8 cellular contexts compared by ENCODE assay signal in the genomic region with DNA sequence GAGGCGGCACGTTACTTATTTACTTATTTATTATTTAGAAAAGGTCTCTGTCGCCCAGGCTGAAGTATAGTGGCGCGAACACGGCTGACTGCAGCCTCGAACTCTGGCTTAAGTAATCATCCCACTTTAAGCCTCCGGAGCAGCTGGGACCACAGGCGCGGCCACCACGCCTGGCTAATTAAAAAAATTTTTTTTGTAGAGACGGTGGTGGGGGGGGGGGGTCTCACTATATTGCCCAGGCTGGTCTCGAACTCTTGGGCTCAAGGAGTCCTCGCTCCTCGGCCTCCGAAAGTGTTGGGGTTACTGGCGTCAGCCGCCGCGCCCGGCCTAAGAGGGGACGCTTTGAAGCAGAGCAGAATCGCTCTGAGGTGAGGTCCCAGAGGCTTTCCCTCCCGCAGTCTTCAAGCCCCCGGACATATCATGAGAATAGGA. TPM values are rescaled to one million over a fixed set of nuclear protein-coding genes. Genes with fewer than 3 reads are reported as not detected.
DNase-seq lines count a peak whose midpoint lies in the region; ATAC-seq, FAIRE-seq and TF ChIP-seq lines count a peak whose summit lies in the region.

No MANE protein-coding gene starts in this region.

- H3K27ac ChIP-seq in astrocyte (ENCODE audit: low read depth, low read length), result no peak overlapping the region
- peak overlapping the region; percentile 97 for H3K27ac ChIP-seq in lower lobe of right lung
- H3K27ac ChIP-seq in upper lobe of right lung, result peak overlapping the region; percentile 97

- H3K4me1 ChIP-seq in astrocyte (ENCODE audit: insufficient read depth, low read length), result peaks cover 11% of the 10 kb centered on the region
- H3K4me1 ChIP-seq in lower lobe of right lung, result peaks cover 50% of the 10 kb centered on the region
- H3K4me1 ChIP-seq in upper lobe of right lung, result peaks cover 47% of the 10 kb centered on the region

- no peak for TF ChIP-seq CTCF in astrocyte (IDR thresholded peaks at IDR 0.05; ENCODE audit: insufficient read depth, low read depth, low read length)
- no peak for TF ChIP-seq CTCF in lower lobe of right lung (IDR thresholded peaks at IDR 0.05)
- TF ChIP-seq CTCF in upper lobe of right lung (IDR thresholded peaks at IDR 0.05), result no peak

- H3K4me3 ChIP-seq in astrocyte (ENCODE audit: insufficient read depth, low read depth, low read length) (peak overlapping the region; percentile 72), lower lobe of right lung (peak overlapping the region; percentile 88), upper lobe of right lung (peak overlapping the region; percentile 81)

- H3K36me3 ChIP-seq in astrocyte (ENCODE audit: insufficient read depth, low read length) (no peaks in the 10 kb centered on the region), lower lobe of right lung (peaks cover 4% of the 10 kb centered on the region), upper lobe of right lung (peaks cover 4% of the 10 kb centered on the region)

- H3K27me3 Mint-ChIP-seq in activated naive CD4-positive, alpha-beta T cell treated with anti-CD3 and anti-CD28 coated beads for 36 hours (ENCODE audit: low read depth), result no peaks in the 10 kb centered on the region
- H3K27me3 Mint-ChIP-seq in astrocyte (ENCODE audit: low read depth, unreplicated experiment), result peaks cover 15% of the 10 kb centered on the region

- peaks cover 7% of the 10 kb centered on the region for H3K79me2 ChIP-seq in astrocyte (ENCODE audit: insufficient read depth, low read length)

- no peak for FAIRE-seq in astrocyte (lab: Jason Lieb, UNC)

- H3K27ac Mint-ChIP-seq in activated naive CD4-positive, alpha-beta T cell treated with anti-CD3 and anti-CD28 coated beads for 36 hours, result no peak overlapping the region
- H3K27ac Mint-ChIP-seq in astrocyte (ENCODE audit: unreplicated experiment), result no peak overlapping the region

- peaks cover 7% of the 10 kb centered on the region for H4K20me1 ChIP-seq in astrocyte (ENCODE audit: insufficient read depth, low read length)

- peak overlapping the region; percentile 98 for H3K9ac ChIP-seq in astrocyte (ENCODE audit: low read length)

- H3K4me1 Mint-ChIP-seq in activated naive CD4-positive, alpha-beta T cell treated with anti-CD3 and anti-CD28 coated beads for 36 hours (ENCODE audit: low read depth), result peaks cover 27% of the 10 kb centered on the region
- H3K4me1 Mint-ChIP-seq in astrocyte (ENCODE audit: low read depth, unreplicated experiment), result peaks cover 25% of the 10 kb centered on the region

- CTCF ChIA-PET in activated naive CD4-positive, alpha-beta T cell treated with anti-CD3 and anti-CD28 coated beads for 36 hours (lab: Charles Lee), result no interaction called here

- peaks cover 2% of the 10 kb centered on the region for H3K36me3 Mint-ChIP-seq in activated naive CD4-positive, alpha-beta T cell treated with anti-CD3 and anti-CD28 coated beads for 36 hours (ENCODE audit: low read depth)
- peaks cover under 1% of the 10 kb centered on the region for H3K36me3 Mint-ChIP-seq in astrocyte (ENCODE audit: low read depth, unreplicated experiment)

- DNase-seq in activated naive CD4-positive, alpha-beta T cell treated with anti-CD3 and anti-CD28 coated beads for 36 hours, result peak; percentile 19
- no peak for DNase-seq in activated naive CD4-positive, alpha-beta T cell treated with Interleukin-2 at 50 U/mL for 16 hours
- DNase-seq in astrocyte (ENCODE audit: low read depth) (no peak), lower lobe of right lung (peak; percentile 54), upper lobe of right lung (peak; percentile 66), NCI-H526 (lab: John Stamatoyannopoulos, UW) (no peak)

- intact Hi-C loops in activated naive CD4-positive, alpha-beta T cell treated with anti-CD3 and anti-CD28 coated beads for 36 hours (cut with micrococcal nuclease), result loop anchor here (1.0 to 10.0 kb wide), 3 partner anchors 84 to 500 kb away; partner anchors contain the start of genes LCOR, MMS19 and UBTD1
- intact Hi-C loops in lower lobe of right lung (cut with DNase I), result no loop called here
- intact Hi-C loops in upper lobe of right lung (cut with DNase I), result no loop called here

- ATAC-seq in lower lobe of right lung (no peak), upper lobe of right lung (no peak), HG03565 (IDR thresholded peaks at IDR 0.05; ENCODE audit: unreplicated experiment) (no peak), HG03045 (IDR thresholded peaks at IDR 0.05; ENCODE audit: unreplicated experiment) (no peak)

- peak overlapping the region; percentile 51 for H2AFZ ChIP-seq in astrocyte (ENCODE audit: low read depth, low read length)

- no peaks in the 10 kb centered on the region for H3K9me3 Mint-ChIP-seq in activated naive CD4-positive, alpha-beta T cell treated with anti-CD3 and anti-CD28 coated beads for 36 hours
- H3K9me3 Mint-ChIP-seq in astrocyte (ENCODE audit: unreplicated experiment), result no peaks in the 10 kb centered on the region

- H3K9me3 ChIP-seq in astrocyte (ENCODE audit: insufficient read depth, low read depth, low read length) (no peaks in the 10 kb centered on the region), lower lobe of right lung (no peaks in the 10 kb centered on the region), upper lobe of right lung (no peaks in the 10 kb centered on the region)

- H3K4me3 Mint-ChIP-seq in activated naive CD4-positive, alpha-beta T cell treated with anti-CD3 and anti-CD28 coated beads for 36 hours, result peak overlapping the region; percentile 75
- H3K4me3 Mint-ChIP-seq in astrocyte (ENCODE audit: unreplicated experiment), result peak overlapping the region; percentile 54

- H3K4me2 ChIP-seq in astrocyte (ENCODE audit: low read length), result peak overlapping the region; percentile 84

- H3K27me3 ChIP-seq in astrocyte (ENCODE audit: insufficient read depth, low read length), result peaks cover 29% of the 10 kb centered on the region
- no peaks in the 10 kb centered on the region for H3K27me3 ChIP-seq in lower lobe of right lung (ENCODE audit: low read depth)
- H3K27me3 ChIP-seq in upper lobe of right lung, result no peaks in the 10 kb centered on the region

RNA-seq across cellular contexts. Expression of gene FRAT2, which starts 0.7 kb away (rescaled TPM):
- total RNA-seq in activated naive CD4-positive, alpha-beta T cell treated with anti-CD3 and anti-CD28 coated beads for 36 hours, result 1 to 10 TPM; 5.1 to 5.6 TPM
- total RNA-seq in astrocyte (7.4 and 7.8 TPM in 2 replicates), lower lobe of right lung (27.5 TPM), upper lobe of right lung (20.4 TPM)

RNA-seq across cellular contexts. Expression of gene FRAT1, which starts 16.1 kb away (rescaled TPM):
- 1 to 10 TPM; 2.3 to 3.0 TPM for total RNA-seq in activated naive CD4-positive, alpha-beta T cell treated with anti-CD3 and anti-CD28 coated beads for 36 hours
- 1.4 and 2.5 TPM in 2 replicates for total RNA-seq in astrocyte
- 15.1 TPM for total RNA-seq in lower lobe of right lung
- total RNA-seq in upper lobe of right lung, result 10.4 TPM

RNA-seq across cellular contexts. Expression of gene ARHGAP19, which starts 42.8 kb away (rescaled TPM):
- total RNA-seq in activated naive CD4-positive, alpha-beta T cell treated with anti-CD3 and anti-CD28 coated beads for 36 hours, result 10 to 100 TPM; 76.7 to 91.9 TPM
- total RNA-seq in astrocyte (9.0 and 9.2 TPM in 2 replicates), lower lobe of right lung (15.4 TPM), upper lobe of right lung (14.0 TPM)

Comparison
In these comparisons a context has a peak if more than half of its experiments do, and no peak if none do; other contexts are left out.
1. DNase-seq: peak in activated naive CD4-positive, alpha-beta T cell treated with anti-CD3 and anti-CD28 coated beads for 36 hours (single experiment), lower lobe of right lung (single experiment) and upper lobe of right lung (single experiment); none in activated naive CD4-positive, alpha-beta T cell treated with Interleukin-2 at 50 U/mL for 16 hours (single experiment), astrocyte (single experiment) and NCI-H526 (0 of 2).
2. Peak in every context shown above with its lines, with median percentiles within 50 percentile points of each other: H3K4me3 ChIP-seq.